Comparison of ENCODE assay signal across 22 cellular contexts in genomic region chr4:2270341-2271165, GRCh38. TPM values are rescaled to one million over a fixed set of nuclear protein-coding genes. Genes with fewer than 3 reads are reported as not detected.
A peak's percentile ranks its signal among the peaks of the same experiment; 100 is the strongest.
DNase-seq lines count a peak whose midpoint lies in the region; ATAC-seq and TF ChIP-seq lines count a peak whose summit lies in the region.
"Had no signal": no experiment of that assay in that cellular context is flagged by ENCODE, and none has a peak within 500 bp of the region (broad histone marks: within the 10 kb centered on the region; RNA-seq: fewer than 3 reads in every experiment).

No MANE protein-coding gene starts in this region.

- intact Hi-C loops in Right ventricle myocardium inferior (cut with DNase I) = no loop called here
- intact Hi-C loops in left ventricle myocardium superior (cut with micrococcal nuclease) = no loop called here
- intact Hi-C loops in sigmoid colon (cut with DNase I) = no loop called here
- intact Hi-C loops in sciatic nerve (cut with DNase I) = no loop called here

- H3K27me3 ChIP-seq in right atrium auricular region (no peaks in the 10 kb centered on the region), sigmoid colon (no peaks in the 10 kb centered on the region)

- H3K4me3 ChIP-seq in right atrium auricular region (no peak overlapping the region), sigmoid colon (no peak overlapping the region)
- H3K4me3 ChIP-seq: GM23248 had no signal

- TF ChIP-seq EP300 in sigmoid colon (IDR thresholded peaks at IDR 0.05) = no peak

- TF ChIP-seq CTCF in right atrium auricular region (IDR thresholded peaks at IDR 0.05) (no peak), sigmoid colon (IDR thresholded peaks at IDR 0.05) (no peak)

- 89 to 90% methylated on average over 34 of the region's 34 CpGs for WGBS in sigmoid colon, 2 donors

- H3K9me3 ChIP-seq in right atrium auricular region = no peaks in the 10 kb centered on the region
- H3K9me3 ChIP-seq in sigmoid colon = no peaks in the 10 kb centered on the region

- peak; percentile 58 for DNase-seq in Right ventricle myocardium inferior (ENCODE audit: missing footprints)
- DNase-seq in right atrium auricular region (ENCODE audit: low spot score) = no peak
- DNase-seq in left ventricle myocardium superior = peak; percentile 28
- peak; percentile 58 for DNase-seq in sigmoid colon
- DNase-seq in AG08395 (ENCODE audit: low spot score) = no peak
- DNase-seq in sciatic nerve (ENCODE audit: low spot score) = no peak
- DNase-seq: 8988T, ACHN, DMS53, GM23248, H9, KBM-7, NCI-H1105 treated with DMSO at 0.1 percent for 48 hours, NCI-H2029 treated with DMSO at 0.1 percent for 48 hours, NCI-H446 treated with DMSO at 0.1 percent for 48 hours, NCI-H526, NCI-H82, SIG-M5 had no signal

- H3K27ac ChIP-seq in right atrium auricular region (no peak overlapping the region), angular gyrus (ENCODE audit: low read depth, low read length) (peak overlapping the region; percentile 83), sigmoid colon (no peak overlapping the region)
- H3K27ac ChIP-seq: GM23248, RWPE1 had no signal

- H3K4me1 ChIP-seq in right atrium auricular region = peaks cover 0 to 36% of the 10 kb centered on the region in 2 donors
- peaks cover 0 to 16% (median 15%) of the 10 kb centered on the region in 4 donors for H3K4me1 ChIP-seq in sigmoid colon

- H3K36me3 ChIP-seq in right atrium auricular region (no peaks in the 10 kb centered on the region), sigmoid colon (no peaks in the 10 kb centered on the region)

- no peak for ATAC-seq in Right ventricle myocardium inferior
- ATAC-seq in left ventricle myocardium superior = no peak
- no peak for ATAC-seq in sciatic nerve
- no peak for ATAC-seq in HG02840 (IDR thresholded peaks at IDR 0.05; ENCODE audit: low FRiP score, unreplicated experiment)
- ATAC-seq: Panc1 had no signal

- no peak for TF ChIP-seq POLR2A in sigmoid colon (IDR thresholded peaks at IDR 0.05)

RNA-seq across cellular contexts. Expression of gene MXD4, which starts 8.6 kb away (rescaled TPM):
- 36.0 TPM for total RNA-seq in Right ventricle myocardium inferior
- 10 to 100 TPM; 33.4 to 34.9 TPM for total RNA-seq in right atrium auricular region
- total RNA-seq in left ventricle myocardium superior = 44.0 TPM
- 10 to 100 TPM; 36.4 to 62.0 (median 38.7) TPM for total RNA-seq in sigmoid colon
- polyA plus RNA-seq in sigmoid colon = 10 to 100 TPM; 25.0 to 32.8 (median 27.6) TPM
- 84.7 TPM for total RNA-seq in sciatic nerve

RNA-seq across cellular contexts. Expression of gene HAUS3, which starts 28.6 kb away (rescaled TPM):
- total RNA-seq in Right ventricle myocardium inferior (7.7 TPM), right atrium auricular region (1 to 10 TPM; 3.7 to 4.1 TPM), left ventricle myocardium superior (8.2 TPM), sigmoid colon (10 to 100 TPM; 12.1 to 18.5 (median 16.4) TPM), sciatic nerve (15.4 TPM)
- 1 to 10 TPM; 3.2 to 7.7 (median 6.0) TPM for polyA plus RNA-seq in sigmoid colon

RNA-seq across cellular contexts. Expression of gene POLN, which starts 28.6 kb away (rescaled TPM):
- 2.0 TPM for total RNA-seq in Right ventricle myocardium inferior
- 1 to 10 TPM; 1.3 to 2.8 TPM for total RNA-seq in right atrium auricular region
- total RNA-seq in left ventricle myocardium superior = 1.9 TPM
- 1 to 10 TPM; 1.8 to 9.4 (median 2.6) TPM for total RNA-seq in sigmoid colon
- 1 to 10 TPM in 1 of 3 donors, under 1 TPM in 1, not detected in 1; 0.60 to 1.1 TPM for polyA plus RNA-seq in sigmoid colon
- total RNA-seq in sciatic nerve = 7.7 TPM

Comparison
In these comparisons a context has a peak if more than half of its experiments do, and no peak if none do; other contexts are left out.
1. DNase-seq: peak in Right ventricle myocardium inferior (single experiment), left ventricle myocardium superior (single experiment) and sigmoid colon (single experiment); none in right atrium auricular region (single experiment), AG08395 (single experiment) and sciatic nerve (single experiment).